Comparison of ENCODE assay signal across 8 cellular contexts in genomic region chr7:108456845-108457540, GRCh38. TPM values are rescaled to one million over a fixed set of nuclear protein-coding genes. Genes with fewer than 3 reads are reported as not detected.
DNase-seq lines count a peak whose midpoint lies in the region; ATAC-seq and TF ChIP-seq lines count a peak whose summit lies in the region.

No MANE protein-coding gene starts in this region.

- H2AFZ ChIP-seq in neural cell (ENCODE audit: low read depth, low read length) = no peak overlapping the region

- H3F3A ChIP-seq in neural cell (ENCODE audit: insufficient read depth, low read length, poor library complexity, severe bottlenecking) = no peaks in the 10 kb centered on the region

- no peak for TF ChIP-seq POLR2A in vagina (IDR thresholded peaks at IDR 0.05)

- intact Hi-C loops in vagina (cut with DNase I) = no loop called here

- no peaks in the 10 kb centered on the region for H3K27me3 ChIP-seq in BE2C
- peaks cover 57% of the 10 kb centered on the region for H3K27me3 ChIP-seq in HUES6 (ENCODE audit: control insufficient read depth, insufficient read depth, low read length)
- no peaks in the 10 kb centered on the region for H3K27me3 ChIP-seq in neural cell (ENCODE audit: insufficient read depth, low read depth, low read length)
- no peaks in the 10 kb centered on the region for H3K27me3 ChIP-seq in vagina

- H3K9ac ChIP-seq in HUES6 (ENCODE audit: low read length) (no peak overlapping the region), neural cell (ENCODE audit: low read length) (peak overlapping the region; percentile 81)

- H3K36me3 ChIP-seq in BE2C = no peaks in the 10 kb centered on the region
- no peaks in the 10 kb centered on the region for H3K36me3 ChIP-seq in HUES6 (ENCODE audit: control insufficient read depth, insufficient read depth, low read length)
- H3K36me3 ChIP-seq in neural cell (ENCODE audit: insufficient read depth, low read length) = no peaks in the 10 kb centered on the region
- no peaks in the 10 kb centered on the region for H3K36me3 ChIP-seq in vagina

- peak overlapping the region; percentile 85 for H3K4me3 ChIP-seq in BE2C (ENCODE audit: low read depth, low read length)
- H3K4me3 ChIP-seq in HUES6 (ENCODE audit: low read depth, low read length) = peak overlapping the region; percentile 96
- peak overlapping the region; percentile 60 for H3K4me3 ChIP-seq in choroid plexus epithelial cell (ENCODE audit: low read depth, low read length)
- peak overlapping the region; percentile 97 for H3K4me3 ChIP-seq in neural cell (ENCODE audit: low read length)
- H3K4me3 ChIP-seq in vagina = peak overlapping the region in 1 of 2 donors; percentile 56

- ATAC-seq in GM19395 (IDR thresholded peaks at IDR 0.05; ENCODE audit: unreplicated experiment) = no peak

- H3K27ac ChIP-seq in HUES6 (ENCODE audit: low read depth, low read length) (no peak overlapping the region), neural cell (ENCODE audit: low read length) (no peak overlapping the region), vagina (no peak overlapping the region)

- H3K9me3 ChIP-seq in BE2C (no peaks in the 10 kb centered on the region), HUES6 (ENCODE audit: control insufficient read depth, insufficient read depth, low read depth, low read length) (no peaks in the 10 kb centered on the region), neural cell (ENCODE audit: low read length) (no peaks in the 10 kb centered on the region), vagina (no peaks in the 10 kb centered on the region)

- peaks cover 25% of the 10 kb centered on the region for H3K79me2 ChIP-seq in neural cell (replicated peaks; ENCODE audit: insufficient read depth, low read length)

- H4K20me1 ChIP-seq in neural cell (ENCODE audit: insufficient read depth) = no peaks in the 10 kb centered on the region

- no peaks in the 10 kb centered on the region for H3K9me2 ChIP-seq in neural cell (ENCODE audit: insufficient read depth, low read length)

- TF ChIP-seq CTCF in BE2C (IDR thresholded peaks at IDR 0.05; ENCODE audit: low read depth, low read length) (no peak), choroid plexus epithelial cell (conservative IDR thresholded peaks at IDR 0.05; ENCODE audit: low read depth, low read length) (no peak), neural cell (IDR thresholded peaks at IDR 0.05; ENCODE audit: poor library complexity, severe bottlenecking) (no peak), vagina (IDR thresholded peaks at IDR 0.05) (no peak)

- DNase-seq in BE2C (no peak), choroid plexus epithelial cell (ENCODE audit: low read depth) (no peak), activated gamma-delta T cell treated with Interleukin-2 at 50 U/mL for 16 hours (no peak), kidney tubule cell (ENCODE audit: low spot score) (no peak), vagina (ENCODE audit: extremely low spot score in 2 of 2) (no peak)

- TF ChIP-seq RAD21 in neural cell (conservative IDR thresholded peaks at IDR 0.05) = no peak

- H3K4me1 ChIP-seq in BE2C (peaks cover 22% of the 10 kb centered on the region), HUES6 (ENCODE audit: control insufficient read depth, insufficient read depth, low read length) (peaks cover 6% of the 10 kb centered on the region), vagina (peaks cover 18% of the 10 kb centered on the region)

- no peak overlapping the region for H3K4me2 ChIP-seq in neural cell (ENCODE audit: low read length)

- TF ChIP-seq EP300 in neural cell (conservative IDR thresholded peaks at IDR 0.05; ENCODE audit: poor library complexity, severe bottlenecking) = no peak

TF ChIP-seq in neural cell, 6 proteins besides CTCF, POLR2A, EP300 and RAD21:
- no peak for TF ChIP-seq MXI1 (conservative IDR thresholded peaks at IDR 0.05; ENCODE audit: poor library complexity, severe bottlenecking)
- no peak for TF ChIP-seq EZH2 (IDR thresholded peaks at IDR 0.05; ENCODE audit: borderline replicate concordance, insufficient read depth, low read length, poor library complexity, severe bottlenecking)
- TF ChIP-seq, protein P1, sequence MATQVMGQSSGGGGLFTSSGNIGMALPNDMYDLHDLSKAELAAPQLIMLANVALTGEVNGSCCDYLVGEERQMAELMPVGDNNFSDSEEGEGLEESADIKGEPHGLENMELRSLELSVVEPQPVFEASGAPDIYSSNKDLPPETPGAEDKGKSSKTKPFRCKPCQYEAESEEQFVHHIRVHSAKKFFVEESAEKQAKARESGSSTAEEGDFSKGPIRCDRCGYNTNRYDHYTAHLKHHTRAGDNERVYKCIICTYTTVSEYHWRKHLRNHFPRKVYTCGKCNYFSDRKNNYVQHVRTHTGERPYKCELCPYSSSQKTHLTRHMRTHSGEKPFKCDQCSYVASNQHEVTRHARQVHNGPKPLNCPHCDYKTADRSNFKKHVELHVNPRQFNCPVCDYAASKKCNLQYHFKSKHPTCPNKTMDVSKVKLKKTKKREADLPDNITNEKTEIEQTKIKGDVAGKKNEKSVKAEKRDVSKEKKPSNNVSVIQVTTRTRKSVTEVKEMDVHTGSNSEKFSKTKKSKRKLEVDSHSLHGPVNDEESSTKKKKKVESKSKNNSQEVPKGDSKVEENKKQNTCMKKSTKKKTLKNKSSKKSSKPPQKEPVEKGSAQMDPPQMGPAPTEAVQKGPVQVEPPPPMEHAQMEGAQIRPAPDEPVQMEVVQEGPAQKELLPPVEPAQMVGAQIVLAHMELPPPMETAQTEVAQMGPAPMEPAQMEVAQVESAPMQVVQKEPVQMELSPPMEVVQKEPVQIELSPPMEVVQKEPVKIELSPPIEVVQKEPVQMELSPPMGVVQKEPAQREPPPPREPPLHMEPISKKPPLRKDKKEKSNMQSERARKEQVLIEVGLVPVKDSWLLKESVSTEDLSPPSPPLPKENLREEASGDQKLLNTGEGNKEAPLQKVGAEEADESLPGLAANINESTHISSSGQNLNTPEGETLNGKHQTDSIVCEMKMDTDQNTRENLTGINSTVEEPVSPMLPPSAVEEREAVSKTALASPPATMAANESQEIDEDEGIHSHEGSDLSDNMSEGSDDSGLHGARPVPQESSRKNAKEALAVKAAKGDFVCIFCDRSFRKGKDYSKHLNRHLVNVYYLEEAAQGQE (IDR thresholded peaks at IDR 0.05; ENCODE audit: borderline replicate concordance) = no peak
- no peak for TF ChIP-seq SMC3 (conservative IDR thresholded peaks at IDR 0.05; ENCODE audit: poor library complexity)
- no peak for TF ChIP-seq TAF1 (IDR thresholded peaks at IDR 0.05; ENCODE audit: low read depth)
- TF ChIP-seq POLR2AphosphoS5 (IDR thresholded peaks at IDR 0.05) = no peak

RNA-seq across cellular contexts. Expression of gene NRCAM, which starts 0.8 kb away (rescaled TPM):
- 134 TPM for polyA plus RNA-seq in BE2C (2012; ENCODE audit: insufficient read depth, insufficient read length, low read depth)
- polyA plus RNA-seq in neural cell = 81.1 and 90.9 TPM in 2 replicates
- polyA minus RNA-seq in neural cell = 134 and 165 TPM in 2 replicates
- 7.9 TPM for total RNA-seq in vagina
